In genomic region chr4:14871676-14872430, GRCh38 we compare ENCODE assay signal across 8 cellular contexts.
DNase-seq lines count a peak whose midpoint lies in the region; TF ChIP-seq lines count a peak whose summit lies in the region.

No MANE protein-coding gene starts in this region.

- DNase-seq in BE2C (peak; percentile 34), HCEC 1CT (peak; percentile 30), iPS-NIHi11 (ENCODE audit: low spot score) (peak; percentile 33), tibial artery (no peak), esophagus muscularis mucosa (ENCODE audit: extremely low spot score) (no peak), H4 (ENCODE audit: low spot score) (no peak), NCI-H2196 treated with DMSO at 0.1 percent for 48 hours (lab: John Stamatoyannopoulos, UW; ENCODE audit: unreplicated experiment) (no peak)

- no peaks in the 10 kb centered on the region for H3K27me3 ChIP-seq in BE2C
- no peaks in the 10 kb centered on the region for H3K27me3 ChIP-seq in tibial artery
- no peaks in the 10 kb centered on the region for H3K27me3 ChIP-seq in esophagus muscularis mucosa

- H3K27ac ChIP-seq in VCaP (no peak overlapping the region), tibial artery (no peak overlapping the region), esophagus muscularis mucosa (replicated peaks in 1 of 4) (no peak overlapping the region)

- H3K36me3 ChIP-seq in BE2C (no peaks in the 10 kb centered on the region), tibial artery (no peaks in the 10 kb centered on the region), esophagus muscularis mucosa (no peaks in the 10 kb centered on the region)

- no peak for TF ChIP-seq POLR2A in esophagus muscularis mucosa (IDR thresholded peaks at IDR 0.05; ENCODE audit: low read depth)

- H3K9me3 ChIP-seq in BE2C = no peaks in the 10 kb centered on the region
- no peaks in the 10 kb centered on the region for H3K9me3 ChIP-seq in tibial artery
- H3K9me3 ChIP-seq in esophagus muscularis mucosa = no peaks in the 10 kb centered on the region

- H3K4me3 ChIP-seq in BE2C (ENCODE audit: low read depth, low read length) = no peak overlapping the region
- H3K4me3 ChIP-seq in tibial artery = no peak overlapping the region
- H3K4me3 ChIP-seq in esophagus muscularis mucosa = no peak overlapping the region

- intact Hi-C loops in tibial artery (cut with DNase I; ENCODE audit: low total_unique reads) (no loop called here), esophagus muscularis mucosa (cut with DNase I) (no loop called here)

- WGBS in esophagus muscularis mucosa = 68% methylated on average over 6 of the region's 6 CpGs

- no peak for TF ChIP-seq EP300 in esophagus muscularis mucosa (IDR thresholded peaks at IDR 0.05)

- H3K4me1 ChIP-seq in BE2C (no peaks in the 10 kb centered on the region), tibial artery (peaks cover 0 to 7% (median 1%) of the 10 kb centered on the region in 4 donors), esophagus muscularis mucosa (peaks cover 10 to 42% (median 27%) of the 10 kb centered on the region in 4 donors)

- TF ChIP-seq CTCF in BE2C (IDR thresholded peaks at IDR 0.05; ENCODE audit: low read depth, low read length) (peak; percentile 37), VCaP (conservative IDR thresholded peaks at IDR 0.05) (peak; percentile 35; the same call in 1 of the 2 replicates), tibial artery (IDR thresholded peaks at IDR 0.05) (no peak), esophagus muscularis mucosa (IDR thresholded peaks at IDR 0.05) (peak in 1 of 3 experiments; percentile 8)

Comparison
In these comparisons a context has a peak if more than half of its experiments do, and no peak if none do; other contexts are left out.
1. DNase-seq: peak in BE2C (single experiment), HCEC 1CT (single experiment) and iPS-NIHi11 (single experiment); none in tibial artery (0 of 2), esophagus muscularis mucosa (single experiment), H4 (single experiment) and NCI-H2196 treated with DMSO at 0.1 percent for 48 hours (single experiment).
2. CTCF ChIP-seq: peak in BE2C (single experiment) and VCaP (single experiment); none in tibial artery (0 of 2).